12 cellular contexts compared by ENCODE assay signal in the genomic region with DNA sequence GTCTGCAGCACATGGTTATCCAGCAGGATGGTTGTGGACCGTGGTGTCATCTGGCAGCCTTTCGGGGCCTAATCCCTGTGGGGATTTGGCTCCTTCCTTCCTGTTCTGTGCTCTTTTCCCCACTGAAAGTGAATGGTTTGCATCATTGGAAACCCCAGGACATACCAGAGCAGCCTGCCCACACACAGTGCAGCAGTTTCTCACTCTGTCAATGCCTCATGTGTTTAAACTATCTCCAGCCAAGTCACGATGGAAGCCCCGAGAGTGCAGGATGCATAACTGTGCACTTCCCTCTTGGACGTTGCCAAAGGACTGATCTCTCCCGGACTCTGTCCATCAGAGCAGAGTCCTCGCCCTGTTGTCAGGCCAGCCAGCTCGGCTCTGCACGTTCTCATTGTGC. TPM values are rescaled to one million over a fixed set of nuclear protein-coding genes. Genes with fewer than 3 reads are reported as not detected.
A peak's percentile ranks its signal among the peaks of the same experiment; 100 is the strongest.
DNase-seq lines count a peak whose midpoint lies in the region; ATAC-seq, FAIRE-seq and TF ChIP-seq lines count a peak whose summit lies in the region.
"Had no signal": no experiment of that assay in that cellular context is flagged by ENCODE, and none has a peak within 500 bp of the region (broad histone marks: within the 10 kb centered on the region; RNA-seq: fewer than 3 reads in every experiment).

No MANE protein-coding gene starts in this region.

- peaks cover 11% of the 10 kb centered on the region for H3K36me3 Mint-ChIP-seq in activated naive CD4-positive, alpha-beta T cell treated with anti-CD3 and anti-CD28 coated beads, Interleukin-2, amount 50 U/mL, for 24 hours

- no peaks in the 10 kb centered on the region for H3K27me3 ChIP-seq in upper lobe of left lung

- ATAC-seq in esophagus mucosa (peak; percentile 27), upper lobe of left lung (ENCODE audit: low FRiP score in 2 of 2) (peak; percentile 67 to 76)
- ATAC-seq: effector memory CD8-positive, alpha-beta T cell had no signal

- H3K27me3 Mint-ChIP-seq in activated naive CD4-positive, alpha-beta T cell treated with anti-CD3 and anti-CD28 coated beads, Interleukin-2, amount 50 U/mL, for 24 hours: no peaks in the 10 kb centered on the region
- H3K27me3 Mint-ChIP-seq: effector memory CD8-positive, alpha-beta T cell had no signal

- no peak overlapping the region for H3K4me3 Mint-ChIP-seq in activated naive CD4-positive, alpha-beta T cell treated with anti-CD3 and anti-CD28 coated beads, Interleukin-2, amount 50 U/mL, for 24 hours
- H3K4me3 Mint-ChIP-seq: effector memory CD8-positive, alpha-beta T cell had no signal

- H3K36me3 ChIP-seq in upper lobe of left lung: peaks cover 0 to 40% (median 5%) of the 10 kb centered on the region in 4 donors

- TF ChIP-seq POLR2A in upper lobe of left lung (IDR thresholded peaks at IDR 0.05) (no peak), GM12891 (IDR thresholded peaks at IDR 0.05; ENCODE audit: low read depth, low read length) (no peak)

- no peak overlapping the region for H3K4me3 ChIP-seq in upper lobe of left lung

- peaks cover 4% of the 10 kb centered on the region for H3K4me1 Mint-ChIP-seq in activated naive CD4-positive, alpha-beta T cell treated with anti-CD3 and anti-CD28 coated beads, Interleukin-2, amount 50 U/mL, for 24 hours

- no peaks in the 10 kb centered on the region for H3K9me3 ChIP-seq in upper lobe of left lung

- DNase-seq in activated naive CD4-positive, alpha-beta T cell treated with Interleukin-2 at 50 U/mL for 16 hours: no peak
- peak; percentile 20 to 91 for DNase-seq in lung microvascular endothelial cell (ENCODE audit: low read depth in 2 of 2)
- peak in 1 of 2 donors; percentile 19 for DNase-seq in upper lobe of left lung
- DNase-seq in NCI-H2227 (lab: John Stamatoyannopoulos, UW; ENCODE audit: unreplicated experiment): no peak
- no peak for DNase-seq in stimulated activated CD4-positive, alpha-beta T cell treated with anti-CD3 and anti-CD28 coated beads, Interleukin-2, amount 100 ng/mL, for 24 hours
- DNase-seq in GM12891 (ENCODE audit: insufficient read length, low spot score): no peak
- DNase-seq: ACHN; effector memory CD8-positive, alpha-beta T cell; mesendoderm had no signal

- no peak for FAIRE-seq in GM12891 (lab: Jason Lieb, UNC)

- H3K4me1 ChIP-seq in upper lobe of left lung: peaks cover 0 to 10% (median 0%) of the 10 kb centered on the region in 4 donors

- H3K9me3 Mint-ChIP-seq in activated naive CD4-positive, alpha-beta T cell treated with anti-CD3 and anti-CD28 coated beads, Interleukin-2, amount 50 U/mL, for 24 hours: no peaks in the 10 kb centered on the region
- H3K9me3 Mint-ChIP-seq: effector memory CD8-positive, alpha-beta T cell had no signal

- WGBS in upper lobe of left lung, 2 donors: 72 to 80% methylated on average over 9 of the region's 9 CpGs

- TF ChIP-seq CTCF in upper lobe of left lung (IDR thresholded peaks at IDR 0.05): no peak

- no peak for TF ChIP-seq EP300 in upper lobe of left lung (IDR thresholded peaks at IDR 0.05)

- peak overlapping the region; percentile 41 for H3K27ac Mint-ChIP-seq in activated naive CD4-positive, alpha-beta T cell treated with anti-CD3 and anti-CD28 coated beads, Interleukin-2, amount 50 U/mL, for 24 hours
- H3K27ac Mint-ChIP-seq: effector memory CD8-positive, alpha-beta T cell had no signal

- no peak overlapping the region for H3K27ac ChIP-seq in upper lobe of left lung

TF ChIP-seq in GM12891, 5 proteins besides CTCF, POLR2A, EP300 and RAD21:
- TF ChIP-seq POU2F2 (IDR thresholded peaks at IDR 0.05; ENCODE audit: low read depth, low read length): no peak
- TF ChIP-seq SPI1 (IDR thresholded peaks at IDR 0.05; ENCODE audit: low read depth, low read length): no peak

RNA-seq across cellular contexts. Expression of a gene that starts 29.0 kb away (rescaled TPM):
- total RNA-seq in esophagus mucosa (12.4 TPM), lung microvascular endothelial cell (under 0.01 and 0.20 TPM in 2 replicates), upper lobe of left lung (10 to 100 TPM; 14.9 to 56.6 (median 31.6) TPM)
- polyA plus RNA-seq in GM12891 (2012; ENCODE audit: low read depth, missing spikeins): 0.50 TPM
- total RNA-seq: M059J had no signal

Comparison
In these comparisons a context has a peak if more than half of its experiments do, and no peak if none do; other contexts are left out.
1. DNase-seq: peak in lung microvascular endothelial cell (2 of 2); none in activated naive CD4-positive, alpha-beta T cell treated with Interleukin-2 at 50 U/mL for 16 hours (single experiment), NCI-H2227 (single experiment), stimulated activated CD4-positive, alpha-beta T cell treated with anti-CD3 and anti-CD28 coated beads, Interleukin-2, amount 100 ng/mL, for 24 hours (0 of 2) and GM12891 (single experiment).
2. RNA of a gene that starts 29.0 kb away (total RNA-seq): 14.9 to 56.6 TPM in upper lobe of left lung and 12.4 TPM in esophagus mucosa (single experiment); under 0.01 to 0.20 TPM in lung microvascular endothelial cell; every median in the first group is over 10 times any median in the second.